In genomic region chr3:128914966-128915645, GRCh38 we compare ENCODE assay signal across 21 cellular contexts.
"Had no signal": no experiment of that assay in that cellular context is flagged by ENCODE, and none has a peak within 500 bp of the region (broad histone marks: within the 10 kb centered on the region; RNA-seq: fewer than 3 reads in every experiment).

No MANE protein-coding gene starts in this region.

- ATAC-seq: body of pancreas, psoas muscle had no signal

- H3K27me3 ChIP-seq: adrenal gland, body of pancreas, colonic mucosa, ovary, spleen, thyroid gland had no signal

- H3K27ac ChIP-seq: adrenal gland, body of pancreas, colonic mucosa, left ventricle myocardium inferior, ovary, psoas muscle, spleen, thyroid gland, VCaP had no signal

- FAIRE-seq: frontal cortex, islet of Langerhans, TTC549 had no signal

- H3K9me3 ChIP-seq: adrenal gland, body of pancreas, colonic mucosa, left ventricle myocardium inferior, ovary, psoas muscle, thyroid gland had no signal

- H3K4me3 ChIP-seq: adrenal gland, body of pancreas, colonic mucosa, left ventricle myocardium inferior, ovary, psoas muscle, spleen, thyroid gland had no signal

- H3K4me1 ChIP-seq: adrenal gland, body of pancreas, colonic mucosa, psoas muscle, spleen, thyroid gland had no signal

- H3K36me3 ChIP-seq: ovary had no signal

- DNase-seq: activated CD4-positive, alpha-beta T cell treated with anti-CD3 and anti-CD28 coated beads for 4 hours; activated CD4-positive, alpha-beta T cell treated with anti-CD3 and anti-CD28 coated beads, Interleukin-2, amount 50 U/mL, for 4 hours; activated gamma-delta T cell treated with Interleukin-2 at 50 U/mL for 16 hours; activated T-cell treated with anti-CD3 and anti-CD28 coated beads for 4 hours; adrenal gland; cerebellar nuclear complex; colonic mucosa; effector memory CD4-positive, alpha-beta T cell; left ventricle myocardium inferior; naive B cell; ovary; psoas muscle; spleen; stimulated activated naive CD4-positive, alpha-beta T cell treated with Interleukin-2 at 50 U/mL for 16 hours; T-helper 9 cell; thyroid gland had no signal
